In genomic region chr10:114548662-114549061, GRCh38 we compare ENCODE assay signal across 8 cellular contexts.
DNase-seq lines count a peak whose midpoint lies in the region; ATAC-seq and TF ChIP-seq lines count a peak whose summit lies in the region.

No MANE protein-coding gene starts in this region.

- WGBS in endodermal cell (ENCODE audit: insufficient coverage in 1 of 2, insufficient read length in 1 of 2), 2 experiments: 64 to 66% methylated on average over 5 of the region's 5 CpGs

- H3K36me3 Mint-ChIP-seq in endodermal cell (ENCODE audit: low read depth): no peaks in the 10 kb centered on the region
- H3K36me3 Mint-ChIP-seq in neural crest cell (ENCODE audit: low read depth): no peaks in the 10 kb centered on the region

- no peak for TF ChIP-seq POLR2A in NB4 (IDR thresholded peaks at IDR 0.05; ENCODE audit: extremely low read depth, insufficient read length)

- no peaks in the 10 kb centered on the region for H3K9me3 Mint-ChIP-seq in endodermal cell
- no peaks in the 10 kb centered on the region for H3K9me3 Mint-ChIP-seq in neural crest cell

- no peaks in the 10 kb centered on the region for H3K36me3 ChIP-seq in endodermal cell (ENCODE audit: control insufficient read depth, insufficient read depth, low read length)

- H3K4me3 ChIP-seq in NB4 (ENCODE audit: low read depth, low read length) (no peak overlapping the region), endodermal cell (ENCODE audit: low read length) (no peak overlapping the region)

- H3K27me3 Mint-ChIP-seq in endodermal cell (ENCODE audit: insufficient read depth) (no peaks in the 10 kb centered on the region), neural crest cell (ENCODE audit: low read depth) (no peaks in the 10 kb centered on the region)

- peak; percentile 50 for DNase-seq in GM03348 (ENCODE audit: low spot score)
- peak; percentile 35 for DNase-seq in NB4 (ENCODE audit: low read depth)
- peak; percentile 82 for DNase-seq in endodermal cell
- peak; percentile 16 for DNase-seq in neural crest cell (ENCODE audit: low read depth, low spot score)
- DNase-seq in T-helper 2 cell: no peak
- DNase-seq in CD1c-positive myeloid dendritic cell (ENCODE audit: extremely low spot score): no peak

- H3K4me1 Mint-ChIP-seq in endodermal cell (peaks cover 11% of the 10 kb centered on the region), neural crest cell (no peaks in the 10 kb centered on the region)

- peaks cover 5% of the 10 kb centered on the region for H3K4me1 ChIP-seq in endodermal cell (ENCODE audit: control insufficient read depth, insufficient read depth, low read length)

- no peak overlapping the region for H3K9ac ChIP-seq in endodermal cell (ENCODE audit: extremely low read depth, low read length, poor library complexity, severe bottlenecking)

- TF ChIP-seq CTCF in NB4 (IDR thresholded peaks at IDR 0.05; ENCODE audit: low read depth, low read length) (peak; percentile 10), endodermal cell (conservative IDR thresholded peaks at IDR 0.05) (peak; percentile 83), neural crest cell (conservative IDR thresholded peaks at IDR 0.05) (peak; percentile 61)

- H3K9me3 ChIP-seq in endodermal cell (ENCODE audit: control insufficient read depth, low read length): no peaks in the 10 kb centered on the region

- H3K4me3 Mint-ChIP-seq in endodermal cell (no peak overlapping the region), neural crest cell (no peak overlapping the region)

- H3K27ac ChIP-seq in endodermal cell (ENCODE audit: low read depth, low read length): no peak overlapping the region

- ATAC-seq in HG03342 (IDR thresholded peaks at IDR 0.05; ENCODE audit: unreplicated experiment) (no peak), HG03442 (IDR thresholded peaks at IDR 0.05; ENCODE audit: unreplicated experiment) (no peak)

- H3K27ac Mint-ChIP-seq in endodermal cell: no peak overlapping the region
- no peak overlapping the region for H3K27ac Mint-ChIP-seq in neural crest cell (ENCODE audit: unreplicated experiment)

- H3K27me3 ChIP-seq in endodermal cell (ENCODE audit: control insufficient read depth, insufficient read depth, low read length, poor library complexity, severe bottlenecking): no peaks in the 10 kb centered on the region

Comparison
In these comparisons a context has a peak if more than half of its experiments do, and no peak if none do; other contexts are left out.
1. DNase-seq: peak in GM03348 (single experiment), NB4 (single experiment), endodermal cell (single experiment) and neural crest cell (single experiment); none in T-helper 2 cell (0 of 5) and CD1c-positive myeloid dendritic cell (single experiment).
2. CTCF ChIP-seq: peak in every context shown above with its lines; median percentile 83 in endodermal cell; 61 in neural crest cell; 10 in NB4.